22 cellular contexts compared by ENCODE assay signal in genomic region chr14:24282736-24283135, GRCh38. TPM values are rescaled to one million over a fixed set of nuclear protein-coding genes. Genes with fewer than 3 reads are reported as not detected.
"Had no signal": no experiment of that assay in that cellular context is flagged by ENCODE, and none has a peak within 500 bp of the region (broad histone marks: within the 10 kb centered on the region; RNA-seq: fewer than 3 reads in every experiment).

No MANE protein-coding gene starts in this region.

- H3K4me1 ChIP-seq: pancreas, tibial artery had no signal

- DNase-seq: dorsolateral prefrontal cortex; effector CD8-positive, alpha-beta T cell; foreskin melanocyte; head of caudate nucleus; kidney; left cardiac atrium; mammary epithelial cell; mucosa of descending colon; nucleus accumbens; stimulated activated CD4-positive, alpha-beta T cell treated with anti-CD3 and anti-CD28 coated beads, Interleukin-4, amount 100 ng/mL, for 1 hour; stimulated activated CD8-positive, alpha-beta memory T cell treated with anti-CD3 and anti-CD28 coated beads, Interleukin-4, amount 100 ng/mL, for 48 hours; tibial artery; upper lobe of right lung had no signal

- H3K27me3 ChIP-seq: dorsolateral prefrontal cortex, hepatocyte, pancreas, tibial artery, upper lobe of right lung, vagina had no signal

- H3K4me3 ChIP-seq: coronary artery, dorsolateral prefrontal cortex, hepatocyte, mucosa of descending colon, pancreas, smooth muscle cell, tibial artery, upper lobe of right lung, vagina had no signal

- H3K27ac ChIP-seq: coronary artery, dorsolateral prefrontal cortex, hepatocyte, pancreas, tibial artery, upper lobe of right lung, vagina had no signal

- ATAC-seq: left cardiac atrium; mucosa of descending colon; naive thymus-derived CD8-positive, alpha-beta T cell; pancreas; right cardiac atrium; stimulated activated memory B cell treated with anti-CD40 and anti-IgM and Interleukin-4, amounts not matched to agents 10 μg/mL and 1 μg/mL and 100 μg/mL, for 72 hours; upper lobe of right lung had no signal

- H3K9me3 ChIP-seq: mucosa of descending colon, pancreas, tibial artery, upper lobe of right lung, vagina had no signal

- H3K36me3 ChIP-seq: pancreas, tibial artery, upper lobe of right lung, vagina had no signal

RNA-seq across cellular contexts. Expression of gene CIDEB, which starts 25.0 kb away (rescaled TPM):
- total RNA-seq: smooth muscle cell had no signal
- polyA plus RNA-seq: neural cell, smooth muscle cell had no signal
